ENCODE assay signal across 10 cellular contexts in the genomic region with DNA sequence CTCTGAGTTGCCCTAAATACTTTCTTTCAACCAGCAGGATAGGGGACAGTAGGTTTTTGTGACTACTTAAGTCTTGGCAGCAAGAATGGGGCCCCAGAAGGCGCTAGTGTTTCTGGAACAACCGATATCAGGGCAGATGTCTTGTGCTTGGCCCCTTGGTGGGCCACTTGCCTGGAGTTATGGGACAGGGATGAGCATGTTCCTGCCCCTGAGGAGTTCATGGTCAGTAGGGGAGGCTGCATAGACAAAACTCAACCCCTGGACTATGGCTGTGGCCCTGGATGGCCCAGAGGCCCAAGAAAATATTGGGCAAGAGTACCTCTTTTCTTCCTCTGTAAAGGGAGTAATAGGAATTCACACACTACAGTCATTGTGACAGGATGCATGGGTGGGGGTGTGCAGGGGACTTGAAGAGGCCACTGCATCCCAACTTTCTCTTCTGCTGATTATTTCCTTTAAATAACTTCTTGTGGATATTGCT. TPM values are rescaled to one million over a fixed set of nuclear protein-coding genes. Genes with fewer than 3 reads are reported as not detected.
A peak's percentile ranks its signal among the peaks of the same experiment; 100 is the strongest.
DNase-seq lines count a peak whose midpoint lies in the region; ATAC-seq, FAIRE-seq and TF ChIP-seq lines count a peak whose summit lies in the region.
"Had no signal": no experiment of that assay in that cellular context is flagged by ENCODE, and none has a peak within 500 bp of the region (broad histone marks: within the 10 kb centered on the region; RNA-seq: fewer than 3 reads in every experiment).

No MANE protein-coding gene starts in this region.

- no peaks in the 10 kb centered on the region for H3K36me3 ChIP-seq in skeletal muscle tissue (ENCODE audit: control insufficient read depth in 3 of 3, insufficient read depth in 3 of 3, low read length in 3 of 3)

- ATAC-seq in GM19351 (IDR thresholded peaks at IDR 0.05; ENCODE audit: unreplicated experiment) (peak; percentile 1), GM21526 (IDR thresholded peaks at IDR 0.05; ENCODE audit: low FRiP score, unreplicated experiment) (no peak), GM18873 (IDR thresholded peaks at IDR 0.05; ENCODE audit: low FRiP score, unreplicated experiment) (no peak)

- POLR2A ChIA-PET in RWPE1 (lab: Yijun Ruan, JAX; ENCODE audit: low non-redundant PET) = no interaction called here

- CTCF ChIA-PET in RWPE1 (lab: Yijun Ruan, JAX) = interaction anchor here (0.8 kb wide), 1 partner anchor 56 kb away, joined by 3 read pairs; no protein-coding TSS in a partner anchor

- H3K9ac ChIP-seq in skeletal muscle tissue (ENCODE audit: low read depth in 1 of 3, low read length in 3 of 3) = no peak overlapping the region

- peak overlapping the region; percentile 19 for H3K4me3 ChIP-seq in fibroblast of pulmonary artery (replicated peaks; ENCODE audit: low read depth, low read length)
- H3K4me3 ChIP-seq in skeletal muscle tissue (ENCODE audit: low read length in 3 of 3) = no peak overlapping the region

- peaks cover 8 to 18% (median 11%) of the 10 kb centered on the region in 3 donors for H3K4me1 ChIP-seq in skeletal muscle tissue (ENCODE audit: control insufficient read depth in 3 of 3, insufficient read depth in 3 of 3, low read length in 3 of 3)

- TF ChIP-seq CTCF in RWPE1 (conservative IDR thresholded peaks at IDR 0.05; ENCODE audit: low read depth) (no peak), fibroblast of pulmonary artery (IDR thresholded peaks at IDR 0.05; ENCODE audit: low read length, missing control alignments) (no peak)

- no peak for FAIRE-seq in frontal cortex (lab: Jason Lieb, UNC)

- H3K27ac ChIP-seq in RWPE1 (peak overlapping the region; percentile 93), skeletal muscle tissue (ENCODE audit: low read depth, low read length) (peak overlapping the region; percentile 36)

- DNase-seq in RWPE1 (ENCODE audit: low spot score) (no peak), fibroblast of pulmonary artery (ENCODE audit: low read depth) (peak; percentile 21), NCI-H1105 treated with DMSO at 0.1 percent for 48 hours (lab: John Stamatoyannopoulos, UW) (no peak), frontal cortex (ENCODE audit: low spot score in 2 of 2) (no peak)
- DNase-seq: activated CD8-positive, alpha-beta memory T cell treated with anti-CD3 and anti-CD28 coated beads, Interleukin-2, amount 50 U/mL, for 48 hours; NCI-H510A treated with DMSO at 0.1 percent for 48 hours had no signal

- no peaks in the 10 kb centered on the region for H3K9me3 ChIP-seq in skeletal muscle tissue (ENCODE audit: control insufficient read depth in 3 of 3, low read length in 3 of 3)

- H3K27me3 ChIP-seq in skeletal muscle tissue (ENCODE audit: control insufficient read depth in 3 of 3, insufficient read depth in 3 of 3, low read length in 3 of 3) = peaks cover 0 to 2% (median 0%) of the 10 kb centered on the region in 3 donors

RNA-seq across cellular contexts. Expression of a gene that starts 57.7 kb away (rescaled TPM):
- total RNA-seq in skeletal muscle tissue (112 TPM), frontal cortex (6.1 TPM)

Comparison
In these comparisons a context has a peak if more than half of its experiments do, and no peak if none do; other contexts are left out.
1. RNA of a gene that starts 57.7 kb away (total RNA-seq): 112 TPM in skeletal muscle tissue (single experiment); 6.1 TPM in frontal cortex (single experiment); every median in the first group is over 10 times any median in the second.